In genomic region chr16:50594332-50595260, GRCh38 we compare ENCODE assay signal across 18 cellular contexts. TPM values are rescaled to one million over a fixed set of nuclear protein-coding genes. Genes with fewer than 3 reads are reported as not detected.
A peak's percentile ranks its signal among the peaks of the same experiment; 100 is the strongest.
DNase-seq lines count a peak whose midpoint lies in the region; ATAC-seq, FAIRE-seq and TF ChIP-seq lines count a peak whose summit lies in the region.
"Had no signal": no experiment of that assay in that cellular context is flagged by ENCODE, and none has a peak within 500 bp of the region (broad histone marks: within the 10 kb centered on the region; RNA-seq: fewer than 3 reads in every experiment).

No MANE protein-coding gene starts in this region.

- H3K36me3 ChIP-seq in H1 (ENCODE audit: control insufficient read depth in 2 of 4, insufficient read depth in 4 of 4, low read length in 3 of 4) (no peaks in the 10 kb centered on the region), stomach smooth muscle (ENCODE audit: control insufficient read depth in 2 of 2, insufficient read depth in 2 of 2, low read length in 2 of 2) (no peaks in the 10 kb centered on the region)

- intact Hi-C loops in left ventricle myocardium superior (cut with micrococcal nuclease) (no loop called here), cardiac septum (cut with DNase I) (loop anchor here (5.0 to 10.0 kb wide), 2 partner anchors 150 to 222 kb away; partner anchors contain the start of gene CYLD)

- TF ChIP-seq POLR2A in H1 (IDR thresholded peaks at IDR 0.05; ENCODE audit: control extremely low read depth in 1 of 2, low read depth in 2 of 2, low read length in 2 of 2): no peak

- H3K9me3 ChIP-seq in H1 (ENCODE audit: insufficient read depth in 2 of 2, low read depth in 1 of 2, low read length in 1 of 2) (no peaks in the 10 kb centered on the region), stomach smooth muscle (ENCODE audit: control insufficient read depth in 2 of 2, low read length in 2 of 2) (no peaks in the 10 kb centered on the region)
- H3K9me3 ChIP-seq: SK-N-SH had no signal

- no peak overlapping the region for H3K56ac ChIP-seq in H1 (replicated peaks; ENCODE audit: insufficient read length, low read depth, low read length)

- no peak overlapping the region for H3K4me3 Mint-ChIP-seq in nephron progenitor cell
- H3K4me3 Mint-ChIP-seq: CD4-positive, CD25-positive, alpha-beta regulatory T cell had no signal

- 92% methylated on average over 17 of the region's 17 CpGs; no CpG with 5 or more reads in 1 of the 2 experiments for WGBS in H1 (ENCODE audit: extremely low coverage in 1 of 2, insufficient coverage in 1 of 2, insufficient read length in 1 of 2, insufficient replicate concordance in 2 of 2, low coverage in 1 of 2, low lambda C conversion rate in 2 of 2, missing lambda C conversion rate in 1 of 2), 2 experiments

- H2BK20ac ChIP-seq in H1 (ENCODE audit: low read length): no peak overlapping the region

- no peak for FAIRE-seq in H1 (lab: Jason Lieb, UNC)
- FAIRE-seq: G401.6, H54 had no signal

- no peak overlapping the region for H3K27ac ChIP-seq in H1 (ENCODE audit: low read depth, low read length)
- peak overlapping the region; percentile 6 for H3K27ac ChIP-seq in stomach smooth muscle (ENCODE audit: low read length)
- H3K27ac ChIP-seq: PC-9 had no signal

- TF ChIP-seq EP300 in H1 (IDR thresholded peaks at IDR 0.05; ENCODE audit: borderline replicate concordance in 1 of 2, low read depth in 2 of 2, low read length in 2 of 2): no peak

- H3K4me3 ChIP-seq in H1 (ENCODE audit: extremely low read depth in 1 of 4, insufficient read depth in 2 of 4, low read depth in 3 of 4, low read length in 4 of 4) (no peak overlapping the region), stomach smooth muscle (ENCODE audit: low read length in 2 of 2) (no peak overlapping the region)
- H3K4me3 ChIP-seq: PC-9 had no signal

- CTCF ChIA-PET in H1 (lab: Charles Lee; ENCODE audit: partially characterized antibody): interaction anchor here (0.6 to 16.9 kb wide), 38 partner anchors 9 to 384 kb away, joined by 3 to 279 read pairs (median 6); partner anchors contain the start of gene NKD1

- TF ChIP-seq CTCF in H1 (IDR thresholded peaks at IDR 0.05; ENCODE audit: control extremely low read depth in 1 of 3, insufficient read depth in 1 of 3, low read depth in 1 of 3, low read length in 3 of 3) (no peak), nephron progenitor cell (IDR thresholded peaks at IDR 0.05) (no peak)

- H2BK5ac ChIP-seq in H1 (ENCODE audit: low read depth, low read length): no peak overlapping the region

- peak overlapping the region; percentile 94 for H3K27ac Mint-ChIP-seq in nephron progenitor cell
- H3K27ac Mint-ChIP-seq: CD4-positive, CD25-positive, alpha-beta regulatory T cell had no signal

- peaks cover 63% of the 10 kb centered on the region for H3K4me1 Mint-ChIP-seq in nephron progenitor cell

- peaks cover 0 to 3% of the 10 kb centered on the region in 2 experiments for H4K20me1 ChIP-seq in H1 (replicated peaks in 1 of 2; ENCODE audit: control insufficient read depth in 1 of 2, insufficient read depth in 2 of 2, low read length in 2 of 2)

- no peak overlapping the region for H4K91ac ChIP-seq in H1 (replicated peaks; ENCODE audit: insufficient read length, low read length)

- H3K4me2 ChIP-seq in H1 (ENCODE audit: insufficient read depth in 1 of 2, low read depth in 2 of 2, low read length in 2 of 2): no peak overlapping the region
- H3K4me2 ChIP-seq: PC-9, SK-N-SH had no signal

- peak overlapping the region; percentile 46 for H3K4ac ChIP-seq in H1 (replicated peaks; ENCODE audit: insufficient read length, low read depth, low read length)

- peak overlapping the region; percentile 57 for H2BK120ac ChIP-seq in H1 (replicated peaks; ENCODE audit: low read depth, low read length)

- ATAC-seq in left ventricle myocardium superior: no peak
- no peak for ATAC-seq in GM21360 (IDR thresholded peaks at IDR 0.05; ENCODE audit: unreplicated experiment)

- H4K5ac ChIP-seq in H1 (ENCODE audit: insufficient read length, low read depth, low read length): peak overlapping the region; percentile 18

- no peak for TF ChIP-seq RAD21 in H1 (IDR thresholded peaks at IDR 0.05 in 1 of 2, conservative IDR thresholded peaks at IDR 0.05 in 1 of 2; ENCODE audit: low read depth in 2 of 2, low read length in 2 of 2)

- H3K23me2 ChIP-seq in H1 (ENCODE audit: low read depth, low read length): no peaks in the 10 kb centered on the region; the same call in 1 of the 2 replicates

- POLR2A ChIA-PET in H1 (lab: Charles Lee; ENCODE audit: partially characterized antibody): interaction anchor here (0.6 kb wide), 1 partner anchor 321 kb away, joined by 3 read pairs; no protein-coding TSS in a partner anchor

- H3K36me3 Mint-ChIP-seq in nephron progenitor cell (ENCODE audit: low read depth): no peaks in the 10 kb centered on the region

- H3K79me2 ChIP-seq in H1 (ENCODE audit: control insufficient read depth in 1 of 2, insufficient read depth in 2 of 2, low read length in 2 of 2): no peaks in the 10 kb centered on the region

- peak overlapping the region; percentile 57; the same call in 1 of the 2 replicates for H2AK5ac ChIP-seq in H1 (ENCODE audit: low read depth, low read length)

- H3K18ac ChIP-seq in H1 (ENCODE audit: extremely low read depth, low read length): no peak overlapping the region

- DNase-seq in left ventricle myocardium superior: peak; percentile 20
- no peak for DNase-seq in cardiac septum (ENCODE audit: low spot score)
- DNase-seq in H1 (ENCODE audit: low read depth in 1 of 2, low spot score in 2 of 2): no peak
- DNase-seq in nephron progenitor cell: no peak
- no peak for DNase-seq in SHP77 treated with DMSO at 0.1 percent for 48 hours (lab: John Stamatoyannopoulos, UW)
- no peak for DNase-seq in GF-D8 (lab: John Stamatoyannopoulos, UW)
- DNase-seq: Calu3; CD4-positive, CD25-positive, alpha-beta regulatory T cell; DMS79; NCI-H1092; NCI-H446; NCI-H748 treated with DMSO at 0.1 percent for 48 hours had no signal

- peaks cover 0 to 19% (median 10%) of the 10 kb centered on the region in 4 experiments; a peak in 6 of 7 replicates for H3K4me1 ChIP-seq in H1 (replicated peaks in 1 of 4; ENCODE audit: control insufficient read depth in 3 of 4, insufficient read depth in 4 of 4, low read length in 3 of 4)
- peaks cover 52% of the 10 kb centered on the region for H3K4me1 ChIP-seq in stomach smooth muscle (ENCODE audit: control insufficient read depth, insufficient read depth, low read length)

- no peaks in the 10 kb centered on the region for H3K27me3 Mint-ChIP-seq in nephron progenitor cell (ENCODE audit: low read depth, poor library complexity)
- H3K27me3 Mint-ChIP-seq: CD4-positive, CD25-positive, alpha-beta regulatory T cell had no signal

- H3K79me1 ChIP-seq in H1 (ENCODE audit: low read depth, low read length): no peaks in the 10 kb centered on the region

- H3K27me3 ChIP-seq in H1 (replicated peaks in 1 of 4; ENCODE audit: control insufficient read depth in 3 of 4, extremely low read depth in 1 of 4, insufficient read depth in 3 of 4, low read length in 3 of 4): no peaks in the 10 kb centered on the region; a peak in 1 of 7 replicates
- no peaks in the 10 kb centered on the region for H3K27me3 ChIP-seq in stomach smooth muscle (ENCODE audit: control insufficient read depth in 1 of 2, insufficient read depth in 2 of 2, low read length in 2 of 2)

- H2BK15ac ChIP-seq in H1 (ENCODE audit: low read length): peak overlapping the region; percentile 88; the same call in 1 of the 2 replicates

- no peak overlapping the region for H3K23ac ChIP-seq in H1 (ENCODE audit: insufficient read length)

- peak overlapping the region; percentile 84 for H2BK12ac ChIP-seq in H1 (ENCODE audit: low read depth, low read length)

- H2AFZ ChIP-seq in H1 (ENCODE audit: low read length): peak overlapping the region; percentile 8; the same call in 1 of the 2 replicates
- H2AFZ ChIP-seq: PC-9 had no signal

- H4K8ac ChIP-seq in H1 (ENCODE audit: extremely low read depth, insufficient read depth, low read length): no peak overlapping the region; the same call in 1 of the 2 replicates

- no peaks in the 10 kb centered on the region for H3K9me3 Mint-ChIP-seq in nephron progenitor cell
- H3K9me3 Mint-ChIP-seq: CD4-positive, CD25-positive, alpha-beta regulatory T cell had no signal

- no peak overlapping the region for H3K14ac ChIP-seq in H1 (ENCODE audit: insufficient read length)

- H3K9ac ChIP-seq in H1 (replicated peaks in 1 of 4; ENCODE audit: extremely low read depth in 1 of 4, low read depth in 3 of 4, low read length in 3 of 4) (no peak overlapping the region; a peak in 1 of 7 replicates), stomach smooth muscle (ENCODE audit: low read length in 2 of 2) (peak overlapping the region; percentile 5 to 23)
- H3K9ac ChIP-seq: SK-N-SH had no signal

TF ChIP-seq in H1, 55 proteins besides CTCF, POLR2A, EP300 and RAD21 (continues in another document):
- TF ChIP-seq NRF1 (IDR thresholded peaks at IDR 0.05; ENCODE audit: low read depth, low read length): no peak
- no peak for TF ChIP-seq SP2 (IDR thresholded peaks at IDR 0.05; ENCODE audit: low read length)
- TF ChIP-seq KDM1A (IDR thresholded peaks at IDR 0.05; ENCODE audit: borderline replicate concordance, low read length): no peak
- no peak for TF ChIP-seq TCF12 (IDR thresholded peaks at IDR 0.05; ENCODE audit: low read depth, low read length)
- TF ChIP-seq TAF7 (optimal IDR thresholded peaks at IDR 0.05; ENCODE audit: borderline replicate concordance, low read depth, low read length): no peak
- TF ChIP-seq SIX5 (IDR thresholded peaks at IDR 0.05; ENCODE audit: low read depth, low read length): no peak
- no peak for TF ChIP-seq TBP (IDR thresholded peaks at IDR 0.05; ENCODE audit: low read depth, low read length)
- no peak for TF ChIP-seq TEAD4 (IDR thresholded peaks at IDR 0.05; ENCODE audit: low read depth, low read length)
- TF ChIP-seq, protein P1, sequence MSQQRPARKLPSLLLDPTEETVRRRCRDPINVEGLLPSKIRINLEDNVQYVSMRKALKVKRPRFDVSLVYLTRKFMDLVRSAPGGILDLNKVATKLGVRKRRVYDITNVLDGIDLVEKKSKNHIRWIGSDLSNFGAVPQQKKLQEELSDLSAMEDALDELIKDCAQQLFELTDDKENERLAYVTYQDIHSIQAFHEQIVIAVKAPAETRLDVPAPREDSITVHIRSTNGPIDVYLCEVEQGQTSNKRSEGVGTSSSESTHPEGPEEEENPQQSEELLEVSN (IDR thresholded peaks at IDR 0.05): no peak
- no peak for TF ChIP-seq RXRA (IDR thresholded peaks at IDR 0.05; ENCODE audit: insufficient read depth, low read depth, low read length)

RNA-seq across cellular contexts. Expression of gene NKD1, which starts 46.4 kb away (rescaled TPM):
- 0.59 TPM for total RNA-seq in left ventricle myocardium superior
- total RNA-seq in cardiac septum: 0.40 TPM
- 3.1 and 4.5 TPM in 2 replicates for total RNA-seq in H1 (2021; fragmentation: NEBNext Ultra II Directional; extraction: Animal tissue kit (Norgen Biotek cat#: 25700))
- 0.64 and 0.70 TPM in 2 replicates for polyA plus RNA-seq in H1 (2011; rRNA removed)
- 0.69 TPM for polyA plus RNA-seq in H1 (2011; cell fraction: cytosol; rRNA removed)
- polyA plus RNA-seq in H1 (2011; cell fraction: nucleus; rRNA removed): 1.6 TPM
- polyA plus RNA-seq in H1 (2012, experiment 1 of 2): 1.0 to 1.8 TPM (median 1.3 TPM) in 4 replicates
- 0.35 TPM for polyA plus RNA-seq in H1 (2012, experiment 2 of 2)
- 0.69 TPM for polyA plus RNA-seq in H1 (2013, experiment 1 of 2)
- polyA plus RNA-seq in H1 (2013, experiment 2 of 2): 0.81 TPM
- polyA minus RNA-seq in H1 (2011; rRNA and poly(A)+ RNA removed): 0.88 and 2.9 TPM in 2 replicates
- 0.59 TPM for polyA minus RNA-seq in H1 (2011; cell fraction: cytosol; rRNA and poly(A)+ RNA removed)
- 0.80 TPM for polyA minus RNA-seq in H1 (2011; cell fraction: nucleus; rRNA and poly(A)+ RNA removed)

Comparison
In these comparisons a context has a peak if more than half of its experiments do, and no peak if none do; other contexts are left out.
1. H3K9ac ChIP-seq: peak in stomach smooth muscle (2 of 2); none in H1 (0 of 4).